In the genomic region with DNA sequence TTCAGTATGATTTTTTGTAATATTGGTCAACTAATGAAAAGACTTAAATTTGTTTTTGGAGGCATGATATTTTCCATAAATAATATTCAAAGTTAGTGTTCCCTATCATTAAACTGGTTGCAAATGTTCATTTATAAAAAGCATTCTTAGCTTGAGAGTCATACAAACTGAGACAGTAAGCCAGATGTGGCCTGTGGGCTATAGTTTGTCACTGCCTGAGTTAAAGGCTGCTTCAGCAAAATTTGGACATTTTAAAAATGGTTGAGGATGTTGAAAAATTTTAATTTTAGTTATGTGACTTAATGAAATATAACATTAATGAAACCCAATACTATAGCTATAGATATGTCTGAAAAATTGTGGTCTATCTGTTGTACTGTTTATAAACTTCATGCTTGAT, we compare ENCODE assay signal across 20 cellular contexts.
DNase-seq lines count a peak whose midpoint lies in the region; ATAC-seq and TF ChIP-seq lines count a peak whose summit lies in the region.
"Had no signal": no experiment of that assay in that cellular context is flagged by ENCODE, and none has a peak within 500 bp of the region (broad histone marks: within the 10 kb centered on the region; RNA-seq: fewer than 3 reads in every experiment).

No MANE protein-coding gene starts in this region.

- POLR2A ChIA-PET in SK-N-SH (lab: Yijun Ruan, JAX): no interaction called here

- ATAC-seq in SK-N-SH treated with all-trans-retinoic acid at 6 μM for 48 hours: no peak; the same call in 2 of the 3 replicates

- no peak for DNase-seq in SK-N-SH
- DNase-seq in SJSA1 (ENCODE audit: low read depth in 1 of 2, low spot score in 2 of 2): no peak
- peak; percentile 30 for DNase-seq in fibroblast of gingiva (ENCODE audit: low read depth)
- DNase-seq in medulla oblongata (ENCODE audit: extremely low spot score): no peak
- DNase-seq in 8988T: no peak
- DNase-seq in MM.1S: no peak
- DNase-seq in chondrocyte (ENCODE audit: low spot score): no peak
- DNase-seq: AML-193; CD4-positive, CD25-positive, alpha-beta regulatory T cell; DMS79 treated with DMSO at 0.1 percent for 48 hours; GOT3; KG1; NCI-H1436; NCI-H2029 treated with DMSO at 0.1 percent for 48 hours; NCI-H69; NK-92 treated with Interleukin-12 subunit alpha and Interleukin-12 subunit beta, amount 100 ng/mL, for 24 hours; OCI-M1 had no signal

- no peak overlapping the region for H3K27ac Mint-ChIP-seq in chondrocyte (ENCODE audit: unreplicated experiment)
- H3K27ac Mint-ChIP-seq: CD4-positive, CD25-positive, alpha-beta regulatory T cell had no signal

- H2AFZ ChIP-seq in SK-N-SH (ENCODE audit: low read depth) (peak overlapping the region; percentile 25; the same call in 1 of the 2 replicates), MM.1S (ENCODE audit: low read length) (no peak overlapping the region)

- H3K4me1 Mint-ChIP-seq in chondrocyte (ENCODE audit: low read depth): no peaks in the 10 kb centered on the region
- H3K4me1 Mint-ChIP-seq: CD4-positive, CD25-positive, alpha-beta regulatory T cell had no signal

- no peak overlapping the region for H3K4me3 ChIP-seq in SK-N-SH (ENCODE audit: low read depth in 2 of 2, low read length in 1 of 2)
- no peak overlapping the region for H3K4me3 ChIP-seq in SJSA1
- no peak overlapping the region for H3K4me3 ChIP-seq in MM.1S (ENCODE audit: low read length)
- H3K4me3 ChIP-seq: MG63 had no signal

- H3K36me3 ChIP-seq in SK-N-SH (replicated peaks in 1 of 2; ENCODE audit: control insufficient read depth in 1 of 2, insufficient read depth in 2 of 2, low read length in 1 of 2) (no peaks in the 10 kb centered on the region), SJSA1 (no peaks in the 10 kb centered on the region), MM.1S (replicated peaks; ENCODE audit: insufficient read depth, low read length) (no peaks in the 10 kb centered on the region)
- H3K36me3 ChIP-seq: MG63 had no signal

- peaks cover 8% of the 10 kb centered on the region for H3K9me3 Mint-ChIP-seq in chondrocyte (ENCODE audit: low read depth)

- no peak for TF ChIP-seq RAD21 in SK-N-SH (IDR thresholded peaks at IDR 0.05; ENCODE audit: low read length)

- H3K27ac ChIP-seq in SK-N-SH (ENCODE audit: low read depth in 2 of 2, low read length in 1 of 2) (peak overlapping the region in 1 of 2 experiments; percentile 67; a peak in 2 of 4 replicates), SJSA1 (peak overlapping the region; percentile 23), MM.1S (ENCODE audit: low read length) (no peak overlapping the region)
- H3K27ac ChIP-seq: RWPE1 had no signal

- H3K79me2 ChIP-seq in SK-N-SH (ENCODE audit: insufficient read depth) (no peaks in the 10 kb centered on the region), MM.1S (ENCODE audit: low read length) (no peaks in the 10 kb centered on the region)

- no peaks in the 10 kb centered on the region for H3K36me3 Mint-ChIP-seq in chondrocyte (ENCODE audit: low read depth)
- H3K36me3 Mint-ChIP-seq: CD4-positive, CD25-positive, alpha-beta regulatory T cell had no signal

- H4K20me1 ChIP-seq in SK-N-SH (ENCODE audit: insufficient read depth) (no peaks in the 10 kb centered on the region), MM.1S (ENCODE audit: insufficient read depth, low read length) (no peaks in the 10 kb centered on the region)

- TF ChIP-seq CTCF in SK-N-SH (IDR thresholded peaks at IDR 0.05) (no peak), MM.1S (IDR thresholded peaks at IDR 0.05; ENCODE audit: low read length) (no peak), chondrocyte (IDR thresholded peaks at IDR 0.05) (no peak)

- peaks cover 8 to 10% of the 10 kb centered on the region in 2 experiments; a peak in 3 of 4 replicates for H3K4me1 ChIP-seq in SK-N-SH (ENCODE audit: control insufficient read depth in 1 of 2, insufficient read depth in 2 of 2, low read depth in 1 of 2, low read length in 1 of 2)
- no peaks in the 10 kb centered on the region for H3K4me1 ChIP-seq in SJSA1 (replicated peaks)
- no peaks in the 10 kb centered on the region for H3K4me1 ChIP-seq in MM.1S (ENCODE audit: low read length)

- H3K4me2 ChIP-seq in SK-N-SH (peak overlapping the region; percentile 12; the same call in 1 of the 2 replicates), MM.1S (ENCODE audit: low read depth, low read length) (no peak overlapping the region)

- H3K9me2 ChIP-seq in SK-N-SH: no peaks in the 10 kb centered on the region
- no peaks in the 10 kb centered on the region for H3K9me2 ChIP-seq in MM.1S (replicated peaks; ENCODE audit: insufficient read depth, low read length)

- H3K9ac ChIP-seq in SK-N-SH: no peak overlapping the region
- no peak overlapping the region for H3K9ac ChIP-seq in MM.1S (ENCODE audit: low read length)

- CTCF ChIA-PET in SK-N-SH (lab: Yijun Ruan, JAX): interaction anchor here (0.7 to 3.9 kb wide), 3 partner anchors 9 to 34 kb away, joined by 3 to 18 read pairs (median 4); no protein-coding TSS in a partner anchor

- H3F3A ChIP-seq in SK-N-SH (replicated peaks; ENCODE audit: insufficient read depth) (peaks cover 10% of the 10 kb centered on the region), MM.1S (ENCODE audit: insufficient read depth, low read length) (no peaks in the 10 kb centered on the region)

- no peak overlapping the region for H3K4me3 Mint-ChIP-seq in chondrocyte (ENCODE audit: unreplicated experiment)
- H3K4me3 Mint-ChIP-seq: CD4-positive, CD25-positive, alpha-beta regulatory T cell had no signal

- TF ChIP-seq EP300 in SK-N-SH (IDR thresholded peaks at IDR 0.05; ENCODE audit: borderline replicate concordance in 1 of 2, low read depth in 1 of 2, low read length in 1 of 2): no peak

- H3K27me3 ChIP-seq in SK-N-SH (ENCODE audit: insufficient read depth) (no peaks in the 10 kb centered on the region), SJSA1 (replicated peaks) (no peaks in the 10 kb centered on the region), MM.1S (replicated peaks; ENCODE audit: insufficient read depth, low read length) (no peaks in the 10 kb centered on the region)
- H3K27me3 ChIP-seq: MG63 had no signal

- H3K9me3 ChIP-seq in SK-N-SH (no peaks in the 10 kb centered on the region; the same call in 1 of the 2 replicates), SJSA1 (replicated peaks) (0 out of 2 replicates have a peak, but pooled peaks cover 2% of the 10 kb centered on the region), MM.1S (replicated peaks; ENCODE audit: insufficient read depth, low read length) (no peaks in the 10 kb centered on the region)
- H3K9me3 ChIP-seq: MG63 had no signal

- peaks cover 3% of the 10 kb centered on the region for H3K27me3 Mint-ChIP-seq in chondrocyte (ENCODE audit: low read depth)
- H3K27me3 Mint-ChIP-seq: CD4-positive, CD25-positive, alpha-beta regulatory T cell had no signal

TF ChIP-seq in SK-N-SH, 30 proteins besides CTCF, POLR2A, EP300 and RAD21:
- TF ChIP-seq TCF12 (IDR thresholded peaks at IDR 0.05) (0 out of 2 replicates have a peak, but pooled peaks have one; percentile 8), FOSL2 (IDR thresholded peaks at IDR 0.05; ENCODE audit: borderline replicate concordance, low read depth) (no peak)

TF ChIP-seq in SK-N-SH treated with all-trans-retinoic acid at 6 μM for 48 hours, 23 proteins besides CTCF, POLR2A, EP300 and RAD21:
- TF ChIP-seq CSDC2 (CRISPR knock-in tag; IDR thresholded peaks at IDR 0.05) (no peak), OSR1 (CRISPR knock-in tag; IDR thresholded peaks at IDR 0.05) (no peak), TCF4 (CRISPR knock-in tag; IDR thresholded peaks at IDR 0.05; ENCODE audit: borderline replicate concordance) (no peak), ZFP3 (CRISPR knock-in tag; IDR thresholded peaks at IDR 0.05) (no peak), ZNF8 (CRISPR knock-in tag; IDR thresholded peaks at IDR 0.05) (no peak), ZFP30 (CRISPR knock-in tag; IDR thresholded peaks at IDR 0.05) (no peak), GLIS3 (CRISPR knock-in tag; IDR thresholded peaks at IDR 0.05) (no peak)
- TF ChIP-seq, protein P1, sequence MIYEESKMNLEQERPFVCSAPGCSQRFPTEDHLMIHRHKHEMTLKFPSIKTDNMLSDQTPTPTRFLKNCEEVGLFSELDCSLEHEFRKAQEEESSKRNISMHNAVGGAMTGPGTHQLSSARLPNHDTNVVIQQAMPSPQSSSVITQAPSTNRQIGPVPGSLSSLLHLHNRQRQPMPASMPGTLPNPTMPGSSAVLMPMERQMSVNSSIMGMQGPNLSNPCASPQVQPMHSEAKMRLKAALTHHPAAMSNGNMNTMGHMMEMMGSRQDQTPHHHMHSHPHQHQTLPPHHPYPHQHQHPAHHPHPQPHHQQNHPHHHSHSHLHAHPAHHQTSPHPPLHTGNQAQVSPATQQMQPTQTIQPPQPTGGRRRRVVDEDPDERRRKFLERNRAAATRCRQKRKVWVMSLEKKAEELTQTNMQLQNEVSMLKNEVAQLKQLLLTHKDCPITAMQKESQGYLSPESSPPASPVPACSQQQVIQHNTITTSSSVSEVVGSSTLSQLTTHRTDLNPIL (CRISPR knock-in tag; IDR thresholded peaks at IDR 0.05; ENCODE audit: low read depth): no peak
